8 cellular contexts compared by ENCODE assay signal in genomic region chr17:49851387-49852291, GRCh38.
DNase-seq lines count a peak whose midpoint lies in the region; ATAC-seq and TF ChIP-seq lines count a peak whose summit lies in the region.

No MANE protein-coding gene starts in this region.

- peaks cover 16% of the 10 kb centered on the region for H3K36me3 Mint-ChIP-seq in central memory CD8-positive, alpha-beta T cell (ENCODE audit: insufficient read depth)

- no peaks in the 10 kb centered on the region for H3K9me3 Mint-ChIP-seq in central memory CD8-positive, alpha-beta T cell

- H3K27me3 ChIP-seq in MM.1S (replicated peaks; ENCODE audit: insufficient read depth, low read length): peaks cover 8% of the 10 kb centered on the region

- H3K27me3 Mint-ChIP-seq in central memory CD8-positive, alpha-beta T cell: no peaks in the 10 kb centered on the region

- DNase-seq in ELR (ENCODE audit: low read depth) (peak; percentile 75), MM.1S (peak; percentile 44), kidney tubule cell (ENCODE audit: low spot score) (peak; percentile 65)
- DNase-seq in activated CD4-positive, CD25-positive, alpha-beta regulatory T cell (lab: John Stamatoyannopoulos, UW): peak; percentile 40 to 65 (median 45)
- DNase-seq in central memory CD8-positive, alpha-beta T cell (ENCODE audit: low spot score in 2 of 2): peak; percentile 48 to 51
- peak; percentile 22 to 49 for DNase-seq in stimulated activated CD4-positive, alpha-beta T cell treated with anti-CD3 and anti-CD28 coated beads, Interleukin-1b, Interleukin-23, amount 100 ng/mL, for 1 hour (ENCODE audit: low read depth in 2 of 2)

- H3K36me3 ChIP-seq in MM.1S (replicated peaks; ENCODE audit: insufficient read depth, low read length): no peaks in the 10 kb centered on the region

- no peaks in the 10 kb centered on the region for H4K20me1 ChIP-seq in MM.1S (ENCODE audit: insufficient read depth, low read length)

- H3K4me3 Mint-ChIP-seq in central memory CD8-positive, alpha-beta T cell: peak overlapping the region; percentile 92

- H3K4me1 Mint-ChIP-seq in central memory CD8-positive, alpha-beta T cell: peaks cover 27% of the 10 kb centered on the region

- no peaks in the 10 kb centered on the region for H3F3A ChIP-seq in MM.1S (ENCODE audit: insufficient read depth, low read length)

- H3K27ac Mint-ChIP-seq in central memory CD8-positive, alpha-beta T cell (ENCODE audit: low read depth): peak overlapping the region; percentile 83

- H3K9ac ChIP-seq in MM.1S (ENCODE audit: low read length): peak overlapping the region; percentile 45; the same call in 1 of the 2 replicates

- H3K9me2 ChIP-seq in MM.1S (replicated peaks; ENCODE audit: insufficient read depth, low read length): no peaks in the 10 kb centered on the region

- H3K79me2 ChIP-seq in MM.1S (ENCODE audit: low read length): no peaks in the 10 kb centered on the region

- peak; percentile 63 for TF ChIP-seq CTCF in MM.1S (IDR thresholded peaks at IDR 0.05; ENCODE audit: low read length)

- H3K4me3 ChIP-seq in MM.1S (ENCODE audit: low read length): peak overlapping the region; percentile 67

- ATAC-seq in central memory CD8-positive, alpha-beta T cell (replicated peaks; ENCODE audit: extremely low read depth, poor library complexity, severe bottlenecking): peak; percentile 89
- no peak for ATAC-seq in GM18870 (IDR thresholded peaks at IDR 0.05; ENCODE audit: unreplicated experiment)
- ATAC-seq in HG03342 (IDR thresholded peaks at IDR 0.05; ENCODE audit: unreplicated experiment): no peak

- H3K9me3 ChIP-seq in MM.1S (replicated peaks; ENCODE audit: insufficient read depth, low read length): no peaks in the 10 kb centered on the region

- H3K4me1 ChIP-seq in MM.1S (ENCODE audit: low read length): 0 out of 2 replicates have a peak, but pooled peaks cover 4% of the 10 kb centered on the region

- no peak overlapping the region for H3K27ac ChIP-seq in MM.1S (ENCODE audit: low read length)

- H3K4me2 ChIP-seq in MM.1S (ENCODE audit: low read depth, low read length): peak overlapping the region; percentile 95

- H2AFZ ChIP-seq in MM.1S (ENCODE audit: low read length): peak overlapping the region; percentile 75
